1 cellular context compared by ENCODE assay signal in the genomic region with DNA sequence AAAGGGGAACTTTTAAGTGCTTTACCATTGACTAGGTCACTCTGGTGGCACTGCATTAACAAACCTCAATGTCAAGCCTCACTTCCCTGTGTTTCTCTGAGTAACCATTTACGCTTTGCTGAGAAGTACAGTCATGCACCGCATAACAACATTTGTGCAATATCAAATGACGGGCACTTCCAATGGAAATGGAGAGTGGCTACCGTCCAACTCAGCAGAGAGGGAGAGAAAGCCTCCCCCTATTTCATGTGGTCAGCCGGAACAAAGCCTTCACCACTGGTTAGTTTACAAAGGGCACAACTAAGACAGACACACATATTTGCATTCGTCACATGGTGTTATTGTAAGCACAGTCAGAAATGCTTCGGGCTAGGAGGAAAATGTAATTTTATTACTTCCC.
A peak's percentile ranks its signal among the peaks of the same experiment; 100 is the strongest.
TF ChIP-seq lines count a peak whose summit lies in the region.

No MANE protein-coding gene starts in this region.

TF ChIP-seq in A549, 52 proteins besides CTCF, POLR2A, EP300 and RAD21 (continued from another document):
- no peak for TF ChIP-seq HEYL (CRISPR knock-in tag; IDR thresholded peaks at IDR 0.05)
- no peak for TF ChIP-seq KDM5A (IDR thresholded peaks at IDR 0.05)
- TF ChIP-seq CHD4 (IDR thresholded peaks at IDR 0.05; ENCODE audit: borderline replicate concordance): no peak
- peak; percentile 41; the same call in 2 of the 3 replicates for TF ChIP-seq SMC3 (IDR thresholded peaks at IDR 0.05)
- no peak for TF ChIP-seq CBX2 (IDR thresholded peaks at IDR 0.05; ENCODE audit: borderline replicate concordance, low read depth)
- peak; percentile 59 for TF ChIP-seq MAFK (IDR thresholded peaks at IDR 0.05; ENCODE audit: partially characterized antibody)
- TF ChIP-seq HDAC2 (IDR thresholded peaks at IDR 0.05): no peak
- TF ChIP-seq ESRRA (IDR thresholded peaks at IDR 0.05; ENCODE audit: borderline replicate concordance, low read length): no peak
- no peak for TF ChIP-seq CHD2 (IDR thresholded peaks at IDR 0.05; ENCODE audit: low read length, partially characterized antibody)
- TF ChIP-seq, protein P1, sequence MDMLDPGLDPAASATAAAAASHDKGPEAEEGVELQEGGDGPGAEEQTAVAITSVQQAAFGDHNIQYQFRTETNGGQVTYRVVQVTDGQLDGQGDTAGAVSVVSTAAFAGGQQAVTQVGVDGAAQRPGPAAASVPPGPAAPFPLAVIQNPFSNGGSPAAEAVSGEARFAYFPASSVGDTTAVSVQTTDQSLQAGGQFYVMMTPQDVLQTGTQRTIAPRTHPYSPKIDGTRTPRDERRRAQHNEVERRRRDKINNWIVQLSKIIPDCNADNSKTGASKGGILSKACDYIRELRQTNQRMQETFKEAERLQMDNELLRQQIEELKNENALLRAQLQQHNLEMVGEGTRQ (IDR thresholded peaks at IDR 0.05): peak; percentile 57; the same call in 1 of the 2 replicates
- TF ChIP-seq, protein P2, sequence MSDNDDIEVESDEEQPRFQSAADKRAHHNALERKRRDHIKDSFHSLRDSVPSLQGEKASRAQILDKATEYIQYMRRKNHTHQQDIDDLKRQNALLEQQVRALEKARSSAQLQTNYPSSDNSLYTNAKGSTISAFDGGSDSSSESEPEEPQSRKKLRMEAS (IDR thresholded peaks at IDR 0.05): peak; percentile 72; the same call in 1 of the 2 replicates
- TF ChIP-seq RCOR1 (IDR thresholded peaks at IDR 0.05; ENCODE audit: low read depth, low read length): no peak
- no peak for TF ChIP-seq MAZ (IDR thresholded peaks at IDR 0.05; ENCODE audit: borderline replicate concordance, low read depth, low read length)
- TF ChIP-seq HOXB13 (CRISPR knock-in tag; IDR thresholded peaks at IDR 0.05; ENCODE audit: low read depth): no peak
- no peak for TF ChIP-seq RNF2 (IDR thresholded peaks at IDR 0.05; ENCODE audit: borderline replicate concordance, low read depth)
- TF ChIP-seq KDM1A (IDR thresholded peaks at IDR 0.05; ENCODE audit: low read depth): no peak
- TF ChIP-seq JUN (IDR thresholded peaks at IDR 0.05): peak; percentile 62 to 85; a peak in 4 of 5 replicates
- TF ChIP-seq RARB (CRISPR knock-in tag; IDR thresholded peaks at IDR 0.05): no peak
- TF ChIP-seq POLR2AphosphoS2 (conservative IDR thresholded peaks at IDR 0.05; ENCODE audit: low read length): no peak
TF ChIP-seq in A549: peak in this region for 9.
